In the genomic region with DNA sequence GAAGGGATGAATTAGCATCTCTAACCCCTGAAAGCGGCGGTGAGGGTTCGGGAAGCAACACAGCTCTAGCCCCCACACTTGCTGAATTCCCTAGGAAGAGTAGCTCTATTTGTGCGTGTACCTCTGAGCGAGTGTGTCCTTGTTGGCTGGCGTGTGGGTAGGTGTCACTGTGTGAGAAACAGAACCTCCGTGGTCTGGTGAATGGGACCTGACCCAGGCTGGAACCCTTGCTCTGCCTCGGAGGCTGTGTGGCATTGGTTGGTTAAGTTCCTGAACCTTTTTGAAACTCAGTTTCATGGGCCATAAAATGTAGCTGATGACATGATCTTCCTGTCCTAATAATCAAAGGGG, we compare ENCODE assay signal across 9 cellular contexts. TPM values are rescaled to one million over a fixed set of nuclear protein-coding genes. Genes with fewer than 3 reads are reported as not detected.
A peak's percentile ranks its signal among the peaks of the same experiment; 100 is the strongest.
DNase-seq lines count a peak whose midpoint lies in the region; ATAC-seq, FAIRE-seq and TF ChIP-seq lines count a peak whose summit lies in the region.
"Had no signal": no experiment of that assay in that cellular context is flagged by ENCODE, and none has a peak within 500 bp of the region (broad histone marks: within the 10 kb centered on the region; RNA-seq: fewer than 3 reads in every experiment).

No MANE protein-coding gene starts in this region.

- ATAC-seq in HepG2 (peak; percentile 13), right lobe of liver (no peak)

- H3K27ac ChIP-seq in HepG2 (ENCODE audit: extremely low read length, insufficient read depth, low read length), result no peak overlapping the region
- no peak overlapping the region for H3K27ac ChIP-seq in right lobe of liver
- H3K27ac ChIP-seq in SK-N-SH (ENCODE audit: low read depth in 2 of 2, low read length in 1 of 2), result peak overlapping the region in 1 of 2 experiments; percentile 76; a peak in 2 of 4 replicates

- TF ChIP-seq RAD21 in HepG2 (CRISPR knock-in tag; IDR thresholded peaks at IDR 0.05), result no peak
- no peak for TF ChIP-seq RAD21 in SK-N-SH (IDR thresholded peaks at IDR 0.05; ENCODE audit: low read length)

- FAIRE-seq in HepG2 (lab: Jason Lieb, UNC), result no peak

- in situ Hi-C loops in HepG2 (cut with HindIII; ENCODE audit: extremely low pct_ligation_motif_present, low pct_unique_long_range_greater_than_20kb) (no loop called here), G401 (cut with HindIII; ENCODE audit: low sequenced_read_pairs) (loop anchor here (10.0 kb wide), 2 partner anchors 95 to 175 kb away; a partner anchor contains a TSS)

- BruUV-seq in HepG2 (replicated peaks; lab: Mats Ljungman, UMichigan), result no TSS peak

- TF ChIP-seq CTCF in HepG2 (CRISPR knock-in tag; IDR thresholded peaks at IDR 0.05) (no peak), right lobe of liver (IDR thresholded peaks at IDR 0.05) (no peak), SK-N-SH (IDR thresholded peaks at IDR 0.05) (no peak)

- CTCF ChIA-PET in HepG2 (lab: Yijun Ruan, JAX; ENCODE audit: low intra/inter-chr PET ratio, low total read pairs), result no interaction called here
- CTCF ChIA-PET in SK-N-SH (lab: Yijun Ruan, JAX), result interaction anchor here (0.8 to 0.9 kb wide), 2 partner anchors 29 to 31 kb away, joined by 3 read pairs; no protein-coding TSS in a partner anchor

- no peaks in the 10 kb centered on the region for H3K9me2 ChIP-seq in SK-N-SH

- H3K4me1 ChIP-seq in HepG2 (ENCODE audit: insufficient read depth, low read length), result peaks cover 37% of the 10 kb centered on the region
- H3K4me1 ChIP-seq in right lobe of liver, result peaks cover 0 to 43% (median 24%) of the 10 kb centered on the region in 4 donors
- peaks cover 8 to 49% of the 10 kb centered on the region in 2 experiments; a peak in 2 of 4 replicates for H3K4me1 ChIP-seq in SK-N-SH (ENCODE audit: control insufficient read depth in 1 of 2, insufficient read depth in 2 of 2, low read depth in 1 of 2, low read length in 1 of 2)

- peak overlapping the region; percentile 67 for H2AFZ ChIP-seq in HepG2 (ENCODE audit: low read length)
- H2AFZ ChIP-seq in SK-N-SH (ENCODE audit: low read depth), result peak overlapping the region; percentile 92

- H3K4me3 ChIP-seq in HepG2 (replicated peaks in 1 of 3; ENCODE audit: insufficient read depth in 1 of 3, low read depth in 2 of 3, low read length in 3 of 3) (peak overlapping the region; percentile 10 to 88 (median 35)), right lobe of liver (peak overlapping the region in 1 of 3 donors; percentile 87), SK-N-SH (ENCODE audit: low read depth in 2 of 2, low read length in 1 of 2) (peak overlapping the region; percentile 77 to 95; a peak in 3 of 4 replicates), iPS-18c (ENCODE audit: insufficient read depth, low read depth, low read length) (peak overlapping the region; percentile 35)

- H3K9me3 ChIP-seq in HepG2 (ENCODE audit: low read length) (no peaks in the 10 kb centered on the region), right lobe of liver (no peaks in the 10 kb centered on the region), SK-N-SH (no peaks in the 10 kb centered on the region), iPS-18c (ENCODE audit: control insufficient read depth, insufficient read depth, low read length) (peaks cover 2% of the 10 kb centered on the region)

- H3F3A ChIP-seq in SK-N-SH (replicated peaks; ENCODE audit: insufficient read depth), result no peaks in the 10 kb centered on the region

- H3K36me3 ChIP-seq in HepG2 (replicated peaks in 1 of 2; ENCODE audit: control insufficient read depth in 1 of 2, insufficient read depth in 2 of 2, low read length in 2 of 2), result peaks cover 6 to 14% of the 10 kb centered on the region in 2 experiments; a peak in 4 of 5 replicates
- peaks cover 0 to 7% (median 0%) of the 10 kb centered on the region in 4 donors for H3K36me3 ChIP-seq in right lobe of liver
- peaks cover 18 to 28% of the 10 kb centered on the region in 2 experiments for H3K36me3 ChIP-seq in SK-N-SH (replicated peaks in 1 of 2; ENCODE audit: control insufficient read depth in 1 of 2, insufficient read depth in 2 of 2, low read length in 1 of 2)

- TF ChIP-seq POLR2A in HepG2 (IDR thresholded peaks at IDR 0.05; ENCODE audit: insufficient read depth in 1 of 2, low read depth in 2 of 2, low read length in 2 of 2) (no peak), right lobe of liver (IDR thresholded peaks at IDR 0.05) (no peak)

- DNase-seq in HepG2 (ENCODE audit: low spot score) (no peak), right lobe of liver (no peak), SK-N-SH (no peak), SW 1271 (lab: John Stamatoyannopoulos, UW) (no peak), A172 (ENCODE audit: low spot score) (no peak), UCSD-AML1 (lab: John Stamatoyannopoulos, UW; ENCODE audit: unreplicated experiment) (no peak), G401 (ENCODE audit: low spot score) (no peak)

- peaks cover 25% of the 10 kb centered on the region for H4K20me1 ChIP-seq in HepG2 (ENCODE audit: insufficient read depth, low read length)
- H4K20me1 ChIP-seq in SK-N-SH (ENCODE audit: insufficient read depth), result peaks cover 40% of the 10 kb centered on the region

- peaks cover 39% of the 10 kb centered on the region for H3K79me2 ChIP-seq in HepG2 (ENCODE audit: insufficient read depth, low read length)
- peaks cover 46% of the 10 kb centered on the region for H3K79me2 ChIP-seq in SK-N-SH (ENCODE audit: insufficient read depth)

- no peak overlapping the region for H3K9ac ChIP-seq in HepG2 (ENCODE audit: insufficient read depth, low read depth, low read length)
- no peak overlapping the region for H3K9ac ChIP-seq in SK-N-SH

- TF ChIP-seq EP300 in HepG2 (IDR thresholded peaks at IDR 0.05; ENCODE audit: low read depth in 2 of 2, low read length in 2 of 2) (no peak), HepG2 (CRISPR knock-in tag; IDR thresholded peaks at IDR 0.05; ENCODE audit: borderline replicate concordance) (no peak), SK-N-SH (IDR thresholded peaks at IDR 0.05; ENCODE audit: borderline replicate concordance in 1 of 2, low read depth in 1 of 2, low read length in 1 of 2) (no peak)

- intact Hi-C loops in HepG2 (cut with micrococcal nuclease; ENCODE audit: unreplicated experiment), result no loop called here
- intact Hi-C loops in right lobe of liver (cut with DNase I), result no loop called here

- WGBS in HepG2 (ENCODE audit: low lambda C conversion rate), result 0% methylated on average over 1 of the region's 8 CpGs
- 0% methylated on average over 3 of the region's 8 CpGs for WGBS in right lobe of liver (ENCODE audit: insufficient coverage, low coverage, low lambda C conversion rate, missing lambda C conversion rate)
- 25% methylated on average over 8 of the region's 8 CpGs for WGBS in SK-N-SH (ENCODE audit: low lambda C conversion rate)

- POLR2A ChIA-PET in HepG2 (lab: Yijun Ruan, JAX) (interaction anchor here (1.0 to 1.2 kb wide), 2 partner anchors 9 to 23 kb away, joined by 3 to 10 read pairs; a partner anchor contains a TSS), SK-N-SH (lab: Yijun Ruan, JAX) (interaction anchor here (0.9 to 1.6 kb wide), 4 partner anchors 8 to 71 kb away, joined by 3 to 11 read pairs (median 4); a partner anchor contains a TSS)

- H3K27me3 ChIP-seq in HepG2 (ENCODE audit: control insufficient read depth in 1 of 2, insufficient read depth in 2 of 2, low read length in 2 of 2) (peaks cover 3 to 15% of the 10 kb centered on the region in 2 experiments; a peak in 2 of 5 replicates), right lobe of liver (no peaks in the 10 kb centered on the region), SK-N-SH (ENCODE audit: insufficient read depth) (no peaks in the 10 kb centered on the region)
- H3K27me3 ChIP-seq: cardiac muscle cell had no signal

- H3K4me2 ChIP-seq in HepG2 (ENCODE audit: low read depth, low read length) (peak overlapping the region; percentile 94), SK-N-SH (peak overlapping the region; percentile 94)

RNA-seq across cellular contexts. Expression of a gene that starts 0.4 kb away (rescaled TPM):
- total RNA-seq in HepG2 (2016; rRNA removed; fragmentation: Illumina TruSeq; extraction: Trizol) (15.2 and 30.7 TPM in 2 replicates), right lobe of liver (10 to 100 TPM; 15.0 to 30.9 (median 19.2) TPM)
- total RNA-seq in HepG2 (2016; cell fraction: cytosol; rRNA removed; fragmentation: Illumina TruSeq; extraction: Trizol; ENCODE audit: low read depth), result 4.8 and 5.2 TPM in 2 replicates
- 18.3 and 29.9 TPM in 2 replicates for total RNA-seq in HepG2 (2016; cell fraction: insoluble cytoplasmic fraction; rRNA removed; fragmentation: Illumina TruSeq; extraction: Trizol)
- total RNA-seq in HepG2 (2016; cell fraction: membrane; rRNA removed; fragmentation: Illumina TruSeq; extraction: Trizol), result 11.2 and 12.9 TPM in 2 replicates
- 25.2 and 25.9 TPM in 2 replicates for total RNA-seq in HepG2 (2016; cell fraction: nucleus; rRNA removed; fragmentation: Illumina TruSeq; extraction: Trizol)
- polyA plus RNA-seq in HepG2 (2011; rRNA removed) (22.1 and 31.0 TPM in 2 replicates), SK-N-SH (2012; rRNA removed) (47.8 and 49.2 TPM in 2 replicates)
- polyA plus RNA-seq in HepG2 (2011; cell fraction: cytosol; rRNA removed), result 27.0 and 35.1 TPM in 2 replicates
- polyA plus RNA-seq in HepG2 (2011; cell fraction: nucleus; rRNA removed), result 21.0 and 23.7 TPM in 2 replicates
- 14.3 and 23.3 TPM in 2 replicates for polyA plus RNA-seq in HepG2 (2012)
- 3.1 and 3.5 TPM in 2 replicates for polyA plus RNA-seq in HepG2 (2016; cell fraction: cytosol; fragmentation: Illumina TruSeq; extraction: Trizol; ENCODE audit: low read depth)
- polyA plus RNA-seq in HepG2 (2016; cell fraction: insoluble cytoplasmic fraction; fragmentation: Illumina TruSeq; extraction: Trizol; ENCODE audit: low read depth), result 19.0 and 20.7 TPM in 2 replicates
- 7.4 and 9.5 TPM in 2 replicates for polyA plus RNA-seq in HepG2 (2016; cell fraction: membrane; fragmentation: Illumina TruSeq; extraction: Trizol; ENCODE audit: low read depth)
- 41.3 and 45.4 TPM in 2 replicates for polyA plus RNA-seq in HepG2 (2016; cell fraction: nucleus; fragmentation: Illumina TruSeq; extraction: Trizol; ENCODE audit: insufficient read depth, low read depth)
- polyA minus RNA-seq in HepG2 (2011; rRNA and poly(A)+ RNA removed; ENCODE audit: low replicate concordance), result 64.3 and 65.6 TPM in 2 replicates
- 21.5 and 22.0 TPM in 2 replicates for polyA minus RNA-seq in HepG2 (2011; cell fraction: cytosol; rRNA and poly(A)+ RNA removed)
- 12.6 and 13.4 TPM in 2 replicates for polyA minus RNA-seq in HepG2 (2011; cell fraction: nucleus; rRNA and poly(A)+ RNA removed)
- polyA plus RNA-seq in SK-N-SH (2012; cell fraction: cytosol; rRNA removed), result 20.4 and 34.9 TPM in 2 replicates
- 33.8 and 42.1 TPM in 2 replicates for polyA plus RNA-seq in SK-N-SH (2012; cell fraction: nucleus; rRNA removed)
- total RNA-seq in A172 (2014; rRNA removed; shearing (Covaris generic)), result 57.3 and 58.9 TPM in 2 replicates
- total RNA-seq in G401 (2014; rRNA removed; shearing (Covaris generic)), result 35.4 and 43.1 TPM in 2 replicates

RNA-seq across cellular contexts. Expression of a gene that starts 9.1 kb away (rescaled TPM):
- 9.1 and 17.2 TPM in 2 replicates for total RNA-seq in HepG2 (2016; rRNA removed; fragmentation: Illumina TruSeq; extraction: Trizol)
- 6.8 and 7.1 TPM in 2 replicates for total RNA-seq in HepG2 (2016; cell fraction: cytosol; rRNA removed; fragmentation: Illumina TruSeq; extraction: Trizol; ENCODE audit: low read depth)
- total RNA-seq in HepG2 (2016; cell fraction: insoluble cytoplasmic fraction; rRNA removed; fragmentation: Illumina TruSeq; extraction: Trizol), result 10.9 and 17.6 TPM in 2 replicates
- 8.0 and 11.0 TPM in 2 replicates for total RNA-seq in HepG2 (2016; cell fraction: membrane; rRNA removed; fragmentation: Illumina TruSeq; extraction: Trizol)
- total RNA-seq in HepG2 (2016; cell fraction: nucleus; rRNA removed; fragmentation: Illumina TruSeq; extraction: Trizol), result 14.5 and 17.6 TPM in 2 replicates
- 11.1 and 13.0 TPM in 2 replicates for polyA plus RNA-seq in HepG2 (2011; rRNA removed)
- polyA plus RNA-seq in HepG2 (2011; cell fraction: cytosol; rRNA removed), result 12.5 and 18.2 TPM in 2 replicates
- polyA plus RNA-seq in HepG2 (2011; cell fraction: nucleus; rRNA removed), result 19.9 and 20.1 TPM in 2 replicates
- polyA plus RNA-seq in HepG2 (2012), result 5.5 and 7.1 TPM in 2 replicates
- 4.0 and 5.4 TPM in 2 replicates for polyA plus RNA-seq in HepG2 (2016; cell fraction: cytosol; fragmentation: Illumina TruSeq; extraction: Trizol; ENCODE audit: low read depth)
- 7.6 and 9.4 TPM in 2 replicates for polyA plus RNA-seq in HepG2 (2016; cell fraction: insoluble cytoplasmic fraction; fragmentation: Illumina TruSeq; extraction: Trizol; ENCODE audit: low read depth)
- 5.1 and 6.2 TPM in 2 replicates for polyA plus RNA-seq in HepG2 (2016; cell fraction: membrane; fragmentation: Illumina TruSeq; extraction: Trizol; ENCODE audit: low read depth)
- polyA plus RNA-seq in HepG2 (2016; cell fraction: nucleus; fragmentation: Illumina TruSeq; extraction: Trizol; ENCODE audit: insufficient read depth, low read depth), result 21.6 and 22.2 TPM in 2 replicates
- 25.5 and 51.4 TPM in 2 replicates for polyA minus RNA-seq in HepG2 (2011; rRNA and poly(A)+ RNA removed; ENCODE audit: low replicate concordance)
- polyA minus RNA-seq in HepG2 (2011; cell fraction: cytosol; rRNA and poly(A)+ RNA removed), result 3.2 and 4.9 TPM in 2 replicates
- 8.7 and 11.7 TPM in 2 replicates for polyA minus RNA-seq in HepG2 (2011; cell fraction: nucleus; rRNA and poly(A)+ RNA removed)
- 10 to 100 TPM; 14.3 to 29.4 (median 20.7) TPM for total RNA-seq in right lobe of liver
- polyA plus RNA-seq in SK-N-SH (2012; rRNA removed), result 40.7 and 46.5 TPM in 2 replicates
- 22.5 and 32.0 TPM in 2 replicates for polyA plus RNA-seq in SK-N-SH (2012; cell fraction: cytosol; rRNA removed)
- polyA plus RNA-seq in SK-N-SH (2012; cell fraction: nucleus; rRNA removed), result 59.4 and 69.3 TPM in 2 replicates
- total RNA-seq in A172 (2014; rRNA removed; shearing (Covaris generic)), result 46.9 and 53.7 TPM in 2 replicates
- 18.3 and 31.4 TPM in 2 replicates for total RNA-seq in G401 (2014; rRNA removed; shearing (Covaris generic))

RNA-seq across cellular contexts. Expression of a gene that starts 9.2 kb away (rescaled TPM):
- total RNA-seq in HepG2 (2016; rRNA removed; fragmentation: Illumina TruSeq; extraction: Trizol), result 25.3 and 30.6 TPM in 2 replicates
- 8.8 and 10.0 TPM in 2 replicates for total RNA-seq in HepG2 (2016; cell fraction: cytosol; rRNA removed; fragmentation: Illumina TruSeq; extraction: Trizol; ENCODE audit: low read depth)
- 30.7 and 30.9 TPM in 2 replicates for total RNA-seq in HepG2 (2016; cell fraction: insoluble cytoplasmic fraction; rRNA removed; fragmentation: Illumina TruSeq; extraction: Trizol)
- total RNA-seq in HepG2 (2016; cell fraction: membrane; rRNA removed; fragmentation: Illumina TruSeq; extraction: Trizol), result 12.0 and 12.5 TPM in 2 replicates
- 18.9 and 19.6 TPM in 2 replicates for total RNA-seq in HepG2 (2016; cell fraction: nucleus; rRNA removed; fragmentation: Illumina TruSeq; extraction: Trizol)
- polyA plus RNA-seq in HepG2 (2011; rRNA removed), result 51.4 and 52.7 TPM in 2 replicates
- polyA plus RNA-seq in HepG2 (2011; cell fraction: cytosol; rRNA removed), result 34.7 and 41.4 TPM in 2 replicates
- 127 and 140 TPM in 2 replicates for polyA plus RNA-seq in HepG2 (2011; cell fraction: nucleus; rRNA removed)
- polyA plus RNA-seq in HepG2 (2012), result 13.7 and 18.3 TPM in 2 replicates
- 5.2 and 6.1 TPM in 2 replicates for polyA plus RNA-seq in HepG2 (2016; cell fraction: cytosol; fragmentation: Illumina TruSeq; extraction: Trizol; ENCODE audit: low read depth)
- 22.7 and 25.4 TPM in 2 replicates for polyA plus RNA-seq in HepG2 (2016; cell fraction: insoluble cytoplasmic fraction; fragmentation: Illumina TruSeq; extraction: Trizol; ENCODE audit: low read depth)
- 7.5 and 10.8 TPM in 2 replicates for polyA plus RNA-seq in HepG2 (2016; cell fraction: membrane; fragmentation: Illumina TruSeq; extraction: Trizol; ENCODE audit: low read depth)
- 37.1 and 38.0 TPM in 2 replicates for polyA plus RNA-seq in HepG2 (2016; cell fraction: nucleus; fragmentation: Illumina TruSeq; extraction: Trizol; ENCODE audit: insufficient read depth, low read depth)
- 32.6 and 44.8 TPM in 2 replicates for polyA minus RNA-seq in HepG2 (2011; rRNA and poly(A)+ RNA removed; ENCODE audit: low replicate concordance)
- 11.1 and 13.9 TPM in 2 replicates for polyA minus RNA-seq in HepG2 (2011; cell fraction: cytosol; rRNA and poly(A)+ RNA removed)
- polyA minus RNA-seq in HepG2 (2011; cell fraction: nucleus; rRNA and poly(A)+ RNA removed), result 21.0 and 32.1 TPM in 2 replicates
- 10 to 100 TPM; 10.6 to 18.3 (median 14.4) TPM for total RNA-seq in right lobe of liver
- polyA plus RNA-seq in SK-N-SH (2012; rRNA removed), result 43.6 and 56.2 TPM in 2 replicates
- 23.0 and 30.4 TPM in 2 replicates for polyA plus RNA-seq in SK-N-SH (2012; cell fraction: cytosol; rRNA removed)
- 124 and 132 TPM in 2 replicates for polyA plus RNA-seq in SK-N-SH (2012; cell fraction: nucleus; rRNA removed)
- total RNA-seq in A172 (2014; rRNA removed; shearing (Covaris generic)), result 23.1 and 24.8 TPM in 2 replicates
- 26.7 and 27.3 TPM in 2 replicates for total RNA-seq in G401 (2014; rRNA removed; shearing (Covaris generic))

RNA-seq across cellular contexts. Expression of a gene that starts 14.2 kb away (rescaled TPM):
- total RNA-seq in HepG2 (2016; rRNA removed; fragmentation: Illumina TruSeq; extraction: Trizol) (0.49 and 0.60 TPM in 2 replicates), right lobe of liver (under 1 TPM; 0.25 to 0.70 (median 0.46) TPM)
- total RNA-seq in HepG2 (2016; cell fraction: cytosol; rRNA removed; fragmentation: Illumina TruSeq; extraction: Trizol; ENCODE audit: low read depth), result 0.40 and 0.53 TPM in 2 replicates
- 0.33 and 0.56 TPM in 2 replicates for total RNA-seq in HepG2 (2016; cell fraction: insoluble cytoplasmic fraction; rRNA removed; fragmentation: Illumina TruSeq; extraction: Trizol)
- total RNA-seq in HepG2 (2016; cell fraction: membrane; rRNA removed; fragmentation: Illumina TruSeq; extraction: Trizol), result 0.15 and 0.52 TPM in 2 replicates
- 0.44 and 1.2 TPM in 2 replicates for total RNA-seq in HepG2 (2016; cell fraction: nucleus; rRNA removed; fragmentation: Illumina TruSeq; extraction: Trizol)
- polyA plus RNA-seq in HepG2 (2011; rRNA removed) (0.74 and 1.8 TPM in 2 replicates), SK-N-SH (2012; rRNA removed) (0.83 and 0.95 TPM in 2 replicates)
- 0.30 and 0.62 TPM in 2 replicates for polyA plus RNA-seq in HepG2 (2011; cell fraction: cytosol; rRNA removed)
- polyA plus RNA-seq in HepG2 (2011; cell fraction: nucleus; rRNA removed), result 6.6 and 8.0 TPM in 2 replicates
- 0.51 and 1.8 TPM in 2 replicates for polyA plus RNA-seq in HepG2 (2012)
- 0.24 and 0.28 TPM in 2 replicates for polyA plus RNA-seq in HepG2 (2016; cell fraction: cytosol; fragmentation: Illumina TruSeq; extraction: Trizol; ENCODE audit: low read depth)
- polyA plus RNA-seq in HepG2 (2016; cell fraction: insoluble cytoplasmic fraction; fragmentation: Illumina TruSeq; extraction: Trizol; ENCODE audit: low read depth), result not detected in 2 replicates
- polyA plus RNA-seq in HepG2 (2016; cell fraction: membrane; fragmentation: Illumina TruSeq; extraction: Trizol; ENCODE audit: low read depth), result 0.17 and 0.38 TPM in 2 replicates
- 1.5 and 2.3 TPM in 2 replicates for polyA plus RNA-seq in HepG2 (2016; cell fraction: nucleus; fragmentation: Illumina TruSeq; extraction: Trizol; ENCODE audit: insufficient read depth, low read depth)
- polyA minus RNA-seq in HepG2 (2011; rRNA and poly(A)+ RNA removed; ENCODE audit: low replicate concordance), result 0.54 and 0.56 TPM in 2 replicates
- polyA minus RNA-seq in HepG2 (2011; cell fraction: cytosol; rRNA and poly(A)+ RNA removed), result not detected in 2 replicates
- polyA minus RNA-seq in HepG2 (2011; cell fraction: nucleus; rRNA and poly(A)+ RNA removed), result 0.50 and 0.52 TPM in 2 replicates
- polyA plus RNA-seq in SK-N-SH (2012; cell fraction: cytosol; rRNA removed), result 0.33 and 0.73 TPM in 2 replicates
- polyA plus RNA-seq in SK-N-SH (2012; cell fraction: nucleus; rRNA removed), result 4.2 and 8.1 TPM in 2 replicates
- total RNA-seq in A172 (2014; rRNA removed; shearing (Covaris generic)), result 0.09 and 0.62 TPM in 2 replicates
- total RNA-seq in G401 (2014; rRNA removed; shearing (Covaris generic)), result 10.1 TPM in 1 of 2 replicates, not detected in the other

RNA-seq across cellular contexts. Expression of a gene that starts 19.1 kb away (rescaled TPM):
- total RNA-seq in HepG2 (2016; rRNA removed; fragmentation: Illumina TruSeq; extraction: Trizol) (7.7 and 10.2 TPM in 2 replicates), right lobe of liver (10 to 100 TPM in 3 of 6 experiments, 1 to 10 TPM in 3; 5.2 to 17.8 (median 9.1) TPM)
- 2.7 TPM in 2 replicates for total RNA-seq in HepG2 (2016; cell fraction: cytosol; rRNA removed; fragmentation: Illumina TruSeq; extraction: Trizol; ENCODE audit: low read depth)
- total RNA-seq in HepG2 (2016; cell fraction: insoluble cytoplasmic fraction; rRNA removed; fragmentation: Illumina TruSeq; extraction: Trizol), result 7.2 and 11.0 TPM in 2 replicates
- 5.2 and 5.8 TPM in 2 replicates for total RNA-seq in HepG2 (2016; cell fraction: membrane; rRNA removed; fragmentation: Illumina TruSeq; extraction: Trizol)
- total RNA-seq in HepG2 (2016; cell fraction: nucleus; rRNA removed; fragmentation: Illumina TruSeq; extraction: Trizol), result 13.0 and 14.3 TPM in 2 replicates
- polyA plus RNA-seq in HepG2 (2011; rRNA removed) (27.5 and 28.6 TPM in 2 replicates), SK-N-SH (2012; rRNA removed) (28.1 and 32.3 TPM in 2 replicates)
- 23.8 and 31.2 TPM in 2 replicates for polyA plus RNA-seq in HepG2 (2011; cell fraction: cytosol; rRNA removed)
- polyA plus RNA-seq in HepG2 (2011; cell fraction: nucleus; rRNA removed), result 38.6 and 41.6 TPM in 2 replicates
- 11.2 and 17.2 TPM in 2 replicates for polyA plus RNA-seq in HepG2 (2012)
- 2.5 and 2.6 TPM in 2 replicates for polyA plus RNA-seq in HepG2 (2016; cell fraction: cytosol; fragmentation: Illumina TruSeq; extraction: Trizol; ENCODE audit: low read depth)
- polyA plus RNA-seq in HepG2 (2016; cell fraction: insoluble cytoplasmic fraction; fragmentation: Illumina TruSeq; extraction: Trizol; ENCODE audit: low read depth), result 7.5 and 8.1 TPM in 2 replicates
- 3.3 TPM in 2 replicates for polyA plus RNA-seq in HepG2 (2016; cell fraction: membrane; fragmentation: Illumina TruSeq; extraction: Trizol; ENCODE audit: low read depth)
- 32.3 and 32.6 TPM in 2 replicates for polyA plus RNA-seq in HepG2 (2016; cell fraction: nucleus; fragmentation: Illumina TruSeq; extraction: Trizol; ENCODE audit: insufficient read depth, low read depth)
- polyA minus RNA-seq in HepG2 (2011; rRNA and poly(A)+ RNA removed; ENCODE audit: low replicate concordance), result 14.7 and 35.5 TPM in 2 replicates
- 4.9 and 5.4 TPM in 2 replicates for polyA minus RNA-seq in HepG2 (2011; cell fraction: cytosol; rRNA and poly(A)+ RNA removed)
- 9.9 and 10.0 TPM in 2 replicates for polyA minus RNA-seq in HepG2 (2011; cell fraction: nucleus; rRNA and poly(A)+ RNA removed)
- 19.1 and 27.8 TPM in 2 replicates for polyA plus RNA-seq in SK-N-SH (2012; cell fraction: cytosol; rRNA removed)
- 34.1 and 37.0 TPM in 2 replicates for polyA plus RNA-seq in SK-N-SH (2012; cell fraction: nucleus; rRNA removed)
- total RNA-seq in A172 (2014; rRNA removed; shearing (Covaris generic)), result 12.9 and 16.9 TPM in 2 replicates
- total RNA-seq in G401 (2014; rRNA removed; shearing (Covaris generic)), result 23.2 and 31.8 TPM in 2 replicates
